In genomic region chr1:68346192-68346808, GRCh38 we compare ENCODE assay signal across 9 cellular contexts.
DNase-seq lines count a peak whose midpoint lies in the region; ATAC-seq, FAIRE-seq and TF ChIP-seq lines count a peak whose summit lies in the region.
"Had no signal": no experiment of that assay in that cellular context is flagged by ENCODE, and none has a peak within 500 bp of the region (broad histone marks: within the 10 kb centered on the region; RNA-seq: fewer than 3 reads in every experiment).

No MANE protein-coding gene starts in this region.

- no peak for TF ChIP-seq POLR2A in GM12891 (IDR thresholded peaks at IDR 0.05; ENCODE audit: low read depth, low read length)

- H3K4me3 ChIP-seq in cardiac fibroblast (replicated peaks in 1 of 2; ENCODE audit: low read depth in 2 of 2, low read length in 2 of 2) (no peak overlapping the region), neutrophil (ENCODE audit: low read depth in 1 of 2, low read length in 1 of 2) (no peak overlapping the region)
- H3K4me3 ChIP-seq: lung had no signal

- peaks cover 43 to 50% of the 10 kb centered on the region in 2 experiments for H3K4me1 ChIP-seq in neutrophil (ENCODE audit: control insufficient read depth in 1 of 2, insufficient read depth in 1 of 2, low read depth in 1 of 2, low read length in 1 of 2)

- no peak for ATAC-seq in GM21723 (IDR thresholded peaks at IDR 0.05; ENCODE audit: unreplicated experiment)

- no peaks in the 10 kb centered on the region for H3K27me3 ChIP-seq in neutrophil

- FAIRE-seq in GM12891 (lab: Jason Lieb, UNC), result no peak

- no peaks in the 10 kb centered on the region for H3K36me3 ChIP-seq in neutrophil

- H3K27ac ChIP-seq in neutrophil, result peak overlapping the region; percentile 80

- H3K9me3 ChIP-seq in neutrophil, result no peaks in the 10 kb centered on the region

- DNase-seq in GM03348 (ENCODE audit: low spot score), result peak; percentile 51
- peak; percentile 38 for DNase-seq in NCI-H1105 treated with DMSO at 0.1 percent for 48 hours (lab: John Stamatoyannopoulos, UW)
- DNase-seq in cardiac fibroblast (ENCODE audit: low read depth in 2 of 2), result peak; percentile 63 to 67
- DNase-seq in kidney glomerular epithelial cell (lab: John Stamatoyannopoulos, UW), result no peak
- DNase-seq in GM12891 (ENCODE audit: insufficient read length, low spot score), result no peak
- DNase-seq in mucosa of gallbladder (ENCODE audit: low spot score), result no peak

- peak; percentile 45 for TF ChIP-seq CTCF in cardiac fibroblast (IDR thresholded peaks at IDR 0.05; ENCODE audit: low read depth, low read length)
- no peak for TF ChIP-seq CTCF in neutrophil (IDR thresholded peaks at IDR 0.05)

TF ChIP-seq in GM12891, 5 proteins besides CTCF, POLR2A, EP300 and RAD21:
- no peak for TF ChIP-seq SPI1 (IDR thresholded peaks at IDR 0.05; ENCODE audit: low read depth, low read length)
- TF ChIP-seq PAX5 (IDR thresholded peaks at IDR 0.05; ENCODE audit: insufficient read depth, low read length, severe bottlenecking), result no peak
- no peak for TF ChIP-seq POU2F2 (IDR thresholded peaks at IDR 0.05; ENCODE audit: low read depth, low read length)
- TF ChIP-seq POLR2AphosphoS5 (IDR thresholded peaks at IDR 0.05; ENCODE audit: low read depth, low read length), result no peak
- TF ChIP-seq TAF1 (IDR thresholded peaks at IDR 0.05; ENCODE audit: low read depth, low read length), result no peak

Comparison
In these comparisons a context has a peak if more than half of its experiments do, and no peak if none do; other contexts are left out.
1. DNase-seq: peak in GM03348 (single experiment), NCI-H1105 treated with DMSO at 0.1 percent for 48 hours (single experiment) and cardiac fibroblast (2 of 2); none in kidney glomerular epithelial cell (single experiment), GM12891 (single experiment) and mucosa of gallbladder (single experiment).